ENCODE assay signal across 8 cellular contexts in the genomic region with DNA sequence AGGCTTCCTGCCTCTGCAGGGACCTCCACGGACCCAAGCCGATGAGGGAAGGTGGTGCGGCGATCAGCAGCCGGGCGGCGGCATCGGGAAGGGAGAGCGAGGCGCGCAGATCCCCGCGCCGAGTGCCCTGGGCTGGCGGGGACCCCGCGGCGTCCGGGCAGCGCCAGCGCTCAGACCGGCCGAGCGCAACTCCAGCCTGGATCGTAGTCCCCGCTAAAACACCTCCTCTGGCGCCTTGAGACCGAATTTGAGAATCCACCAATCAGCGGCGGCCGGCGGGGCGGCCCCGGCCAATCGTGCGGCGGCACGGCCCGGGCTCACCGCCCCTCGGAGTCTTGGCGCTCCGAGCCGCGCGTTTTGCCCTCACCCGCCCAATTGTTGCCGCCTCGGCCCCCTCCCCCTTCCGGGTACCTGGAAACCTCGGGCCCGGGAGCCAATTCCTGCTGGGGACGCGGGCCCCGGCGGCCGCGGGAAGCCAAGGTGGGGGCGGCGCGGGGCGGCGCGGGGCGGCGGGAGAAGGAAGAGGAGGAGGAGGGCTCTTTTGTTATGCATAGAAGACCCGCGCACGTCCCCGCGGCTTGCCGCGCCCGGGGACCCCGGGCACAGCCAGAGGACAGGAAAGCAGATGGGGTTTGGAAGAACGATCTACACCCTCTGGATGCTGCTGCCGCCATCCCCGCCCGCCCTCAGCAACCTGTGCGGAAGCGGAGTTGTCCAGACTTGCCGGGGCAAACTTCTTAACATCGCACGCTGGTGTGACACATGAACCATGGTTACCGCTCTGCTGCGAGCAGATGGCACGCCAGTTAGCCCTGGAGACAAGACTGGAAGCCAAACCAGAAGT.
DNase-seq lines count a peak whose midpoint lies in the region; ATAC-seq, FAIRE-seq and TF ChIP-seq lines count a peak whose summit lies in the region.

A gene with protein sequence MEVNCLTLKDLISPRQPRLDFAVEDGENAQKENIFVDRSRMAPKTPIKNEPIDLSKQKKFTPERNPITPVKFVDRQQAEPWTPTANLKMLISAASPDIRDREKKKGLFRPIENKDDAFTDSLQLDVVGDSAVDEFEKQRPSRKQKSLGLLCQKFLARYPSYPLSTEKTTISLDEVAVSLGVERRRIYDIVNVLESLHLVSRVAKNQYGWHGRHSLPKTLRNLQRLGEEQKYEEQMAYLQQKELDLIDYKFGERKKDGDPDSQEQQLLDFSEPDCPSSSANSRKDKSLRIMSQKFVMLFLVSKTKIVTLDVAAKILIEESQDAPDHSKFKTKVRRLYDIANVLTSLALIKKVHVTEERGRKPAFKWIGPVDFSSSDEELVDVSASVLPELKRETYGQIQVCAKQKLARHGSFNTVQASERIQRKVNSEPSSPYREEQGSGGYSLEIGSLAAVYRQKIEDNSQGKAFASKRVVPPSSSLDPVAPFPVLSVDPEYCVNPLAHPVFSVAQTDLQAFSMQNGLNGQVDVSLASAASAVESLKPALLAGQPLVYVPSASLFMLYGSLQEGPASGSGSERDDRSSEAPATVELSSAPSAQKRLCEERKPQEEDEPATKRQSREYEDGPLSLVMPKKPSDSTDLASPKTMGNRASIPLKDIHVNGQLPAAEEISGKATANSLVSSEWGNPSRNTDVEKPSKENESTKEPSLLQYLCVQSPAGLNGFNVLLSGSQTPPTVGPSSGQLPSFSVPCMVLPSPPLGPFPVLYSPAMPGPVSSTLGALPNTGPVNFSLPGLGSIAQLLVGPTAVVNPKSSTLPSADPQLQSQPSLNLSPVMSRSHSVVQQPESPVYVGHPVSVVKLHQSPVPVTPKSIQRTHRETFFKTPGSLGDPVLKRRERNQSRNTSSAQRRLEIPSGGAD (minus strand): TSS at position 209 of the 844 bp plus-strand sequence. CDS start 934 bp downstream, outside the sequence.

- ATAC-seq in GM21515 (IDR thresholded peaks at IDR 0.05; ENCODE audit: unreplicated experiment), result peak; percentile 78

- H3K4me3 ChIP-seq in HUES6 (ENCODE audit: low read depth, low read length) (peak within 1 kb of the TSS; percentile 92), NT2/D1 (ENCODE audit: insufficient read length, low read depth) (peak within 1 kb of the TSS; percentile 89)

- DNase-seq in D721Med (ENCODE audit: insufficient read length, low spot score) (peak; percentile 91), NT2/D1 (ENCODE audit: low read depth, low spot score) (peak; percentile 95), epidermal melanocyte (ENCODE audit: insufficient read length, low spot score) (peak; percentile 97), middle frontal gyrus (ENCODE audit: extremely low spot score, low spot score) (peak; percentile 63)
- DNase-seq in activated CD8-positive, alpha-beta memory T cell treated with anti-CD3 and anti-CD28 coated beads, Interleukin-2, amount 50 U/mL, for 24 hours (ENCODE audit: extremely low read depth), result peak; percentile 65
- peak; percentile 43 to 61 for DNase-seq in stimulated activated CD8-positive, alpha-beta memory T cell treated with anti-CD3 and anti-CD28 coated beads, Interleukin-2, amount 100 ng/mL, for 1 hour (ENCODE audit: low read depth in 2 of 2)

- H3K9me3 ChIP-seq in HUES6 (ENCODE audit: control insufficient read depth, insufficient read depth, low read depth, low read length) (no peaks in the 10 kb centered on the region), NT2/D1 (ENCODE audit: insufficient read depth, low read length) (no peaks in the 10 kb centered on the region)

- peak within 1 kb of the TSS; percentile 99 for H3K9ac ChIP-seq in HUES6 (ENCODE audit: low read length)
- peak within 1 kb of the TSS; percentile 94 for H3K9ac ChIP-seq in NT2/D1 (ENCODE audit: insufficient read length, low read depth)

- TF ChIP-seq CTCF in D721Med (IDR thresholded peaks at IDR 0.05; ENCODE audit: insufficient read depth, missing control alignments), result no peak

- H3K27me3 ChIP-seq in HUES6 (ENCODE audit: control insufficient read depth, insufficient read depth, low read length) (no peaks in the 10 kb centered on the region), NT2/D1 (ENCODE audit: insufficient read depth, insufficient read length) (no peaks in the 10 kb centered on the region)

- FAIRE-seq in D721Med (lab: Jason Lieb, UNC), result no peak

- peaks cover 25% of the 10 kb centered on the region for H3K36me3 ChIP-seq in HUES6 (ENCODE audit: control insufficient read depth, insufficient read depth, low read length)
- H3K36me3 ChIP-seq in NT2/D1 (ENCODE audit: insufficient read depth, insufficient read length, low read length), result peaks cover 26% of the 10 kb centered on the region

- peak within 1 kb of the TSS; percentile 96 for H3K27ac ChIP-seq in HUES6 (ENCODE audit: low read depth, low read length)

- H3K4me1 ChIP-seq in HUES6 (ENCODE audit: control insufficient read depth, insufficient read depth, low read length) (peaks cover 13% of the 10 kb centered on the region), NT2/D1 (ENCODE audit: insufficient read depth, insufficient read length) (no peaks in the 10 kb centered on the region)

Comparison
In these comparisons a context has a peak if more than half of its experiments do, and no peak if none do; other contexts are left out.
1. Peak in every context shown above with its lines: DNase-seq, ATAC-seq, H3K4me3 ChIP-seq and H3K27ac ChIP-seq.